14 cellular contexts compared by ENCODE assay signal in genomic region chr2:68745006-68745405, GRCh38. TPM values are rescaled to one million over a fixed set of nuclear protein-coding genes. Genes with fewer than 3 reads are reported as not detected.
DNase-seq lines count a peak whose midpoint lies in the region; ATAC-seq, FAIRE-seq and TF ChIP-seq lines count a peak whose summit lies in the region.
"Had no signal": no experiment of that assay in that cellular context is flagged by ENCODE, and none has a peak within 500 bp of the region (broad histone marks: within the 10 kb centered on the region; RNA-seq: fewer than 3 reads in every experiment).

No MANE protein-coding gene starts in this region.

- TF ChIP-seq CTCF in astrocyte (IDR thresholded peaks at IDR 0.05; ENCODE audit: insufficient read depth, low read depth, low read length) (no peak), upper lobe of left lung (IDR thresholded peaks at IDR 0.05) (no peak)

- H3K79me2 ChIP-seq in astrocyte (ENCODE audit: insufficient read depth, low read length) = no peaks in the 10 kb centered on the region

- TF ChIP-seq EP300 in upper lobe of left lung (IDR thresholded peaks at IDR 0.05) = no peak

- no peak for TF ChIP-seq POLR2A in upper lobe of left lung (IDR thresholded peaks at IDR 0.05)

- H3K4me1 Mint-ChIP-seq in activated T-cell treated with anti-CD3 and anti-CD28 coated beads, Interleukin-2, amount 50 U/mL, for 4 hours (ENCODE audit: low read depth) = peaks cover 92% of the 10 kb centered on the region
- H3K4me1 Mint-ChIP-seq in T-cell = peaks cover 93 to 94% (median 93%) of the 10 kb centered on the region in 3 donors
- peaks cover 7% of the 10 kb centered on the region for H3K4me1 Mint-ChIP-seq in astrocyte (ENCODE audit: low read depth, unreplicated experiment)
- peaks cover 91% of the 10 kb centered on the region for H3K4me1 Mint-ChIP-seq in stimulated activated effector memory CD8-positive, alpha-beta T cell treated with anti-CD3 and anti-CD28 coated beads, Interleukin-12 subunit alpha, Interleukin-12 subunit beta, amount 100 ng/mL, for 72 hours

- H3K4me1 ChIP-seq in astrocyte (ENCODE audit: insufficient read depth, low read length) = peaks cover 9% of the 10 kb centered on the region
- H3K4me1 ChIP-seq in upper lobe of left lung = peaks cover 7 to 31% (median 23%) of the 10 kb centered on the region in 4 donors

- H3K27ac ChIP-seq in astrocyte (ENCODE audit: low read depth, low read length) (no peak overlapping the region), upper lobe of left lung (peak overlapping the region in 1 of 4 donors; percentile 10)
- H3K27ac ChIP-seq: epithelial cell of prostate had no signal

- no peaks in the 10 kb centered on the region for H3K27me3 Mint-ChIP-seq in activated T-cell treated with anti-CD3 and anti-CD28 coated beads, Interleukin-2, amount 50 U/mL, for 4 hours (ENCODE audit: low read depth)
- H3K27me3 Mint-ChIP-seq in T-cell (no peaks in the 10 kb centered on the region), astrocyte (ENCODE audit: low read depth, unreplicated experiment) (peaks cover 13% of the 10 kb centered on the region)

- peaks cover 45% of the 10 kb centered on the region for H3K36me3 Mint-ChIP-seq in activated T-cell treated with anti-CD3 and anti-CD28 coated beads, Interleukin-2, amount 50 U/mL, for 4 hours (ENCODE audit: insufficient read depth)
- H3K36me3 Mint-ChIP-seq in T-cell = peaks cover 48% of the 10 kb centered on the region
- no peaks in the 10 kb centered on the region for H3K36me3 Mint-ChIP-seq in astrocyte (ENCODE audit: low read depth, unreplicated experiment)
- peaks cover 79% of the 10 kb centered on the region for H3K36me3 Mint-ChIP-seq in stimulated activated effector memory CD8-positive, alpha-beta T cell treated with anti-CD3 and anti-CD28 coated beads, Interleukin-12 subunit alpha, Interleukin-12 subunit beta, amount 100 ng/mL, for 72 hours

- 80 to 81% methylated on average over 2 of the region's 2 CpGs for WGBS in upper lobe of left lung, 2 donors

- H3K4me2 ChIP-seq in astrocyte (ENCODE audit: low read length) = no peak overlapping the region

- peak; percentile 51 to 56 for ATAC-seq in activated T-cell treated with anti-CD3 and anti-CD28 coated beads, Interleukin-2, amount 50 U/mL, for 4 hours
- ATAC-seq in T-cell (replicated peaks in 1 of 4) = peak in 1 of 4 experiments; percentile 30
- peak; percentile 88 for ATAC-seq in stimulated activated effector memory CD8-positive, alpha-beta T cell treated with anti-CD3 and anti-CD28 coated beads, Interleukin-12 subunit alpha, Interleukin-12 subunit beta, amount 100 ng/mL, for 72 hours
- no peak for ATAC-seq in upper lobe of left lung (ENCODE audit: low FRiP score in 2 of 2)
- ATAC-seq: left lung had no signal

- H3K27ac Mint-ChIP-seq in T-cell (peak overlapping the region; percentile 86 to 94), astrocyte (ENCODE audit: unreplicated experiment) (peak overlapping the region; percentile 50)
- peak overlapping the region; percentile 9 for H3K27ac Mint-ChIP-seq in stimulated activated effector memory CD8-positive, alpha-beta T cell treated with anti-CD3 and anti-CD28 coated beads, Interleukin-12 subunit alpha, Interleukin-12 subunit beta, amount 100 ng/mL, for 72 hours

- FAIRE-seq in astrocyte (lab: Jason Lieb, UNC) = no peak
- FAIRE-seq in urothelium cell line (lab: Jason Lieb, UNC) = no peak
- FAIRE-seq: small intestine had no signal

- H3K4me3 ChIP-seq in astrocyte (ENCODE audit: insufficient read depth, low read depth, low read length) (no peak overlapping the region), upper lobe of left lung (no peak overlapping the region)
- H3K4me3 ChIP-seq: left lung had no signal

- H2AFZ ChIP-seq in astrocyte (ENCODE audit: low read depth, low read length) = no peak overlapping the region

- no peak for DNase-seq in activated T-cell treated with anti-CD3 and anti-CD28 coated beads, Interleukin-2, amount 50 U/mL, for 4 hours
- no peak for DNase-seq in activated T-cell treated with anti-CD3 and anti-CD28 coated beads, Interleukin-2, amount 50 U/mL, for 1 hour
- DNase-seq in T-cell = no peak
- DNase-seq in astrocyte (ENCODE audit: low read depth) = no peak
- DNase-seq in stimulated activated effector memory CD8-positive, alpha-beta T cell treated with anti-CD3 and anti-CD28 coated beads, Interleukin-12 subunit alpha, Interleukin-12 subunit beta, amount 100 ng/mL, for 72 hours (ENCODE audit: low spot score in 2 of 2) = peak in 1 of 2 donors; percentile 77
- DNase-seq in urothelium cell line (ENCODE audit: low spot score) = no peak
- DNase-seq in SIG-M5 (lab: John Stamatoyannopoulos, UW) = no peak
- DNase-seq in upper lobe of left lung = no peak
- DNase-seq: caudate nucleus, left lung, MM.1S, small intestine, T1000 had no signal

- CTCF ChIA-PET in T-cell (lab: Charles Lee) = interaction anchor here (0.6 to 1.6 kb wide), 16 partner anchors 8 to 282 kb away, joined by 3 to 8 read pairs (median 4); no protein-coding TSS in a partner anchor

- no peak overlapping the region for H3K9ac ChIP-seq in astrocyte (ENCODE audit: low read length)

- no peaks in the 10 kb centered on the region for H4K20me1 ChIP-seq in astrocyte (ENCODE audit: insufficient read depth, low read length)

- POLR2A ChIA-PET in T-cell (lab: Charles Lee) = interaction anchor here in 1 of 2 donors (0.7 to 1.0 kb wide), 2 partner anchors 11 to 691 kb away, joined by 3 to 4 read pairs; partner anchors contain the start of gene ARHGAP25

- H3K36me3 ChIP-seq in astrocyte (ENCODE audit: insufficient read depth, low read length) (no peaks in the 10 kb centered on the region), upper lobe of left lung (no peaks in the 10 kb centered on the region)
- H3K36me3 ChIP-seq: left lung had no signal

- H3K9me3 ChIP-seq in astrocyte (ENCODE audit: insufficient read depth, low read depth, low read length) (no peaks in the 10 kb centered on the region), upper lobe of left lung (no peaks in the 10 kb centered on the region)
- H3K9me3 ChIP-seq: left lung had no signal

- H3K9me3 Mint-ChIP-seq in activated T-cell treated with anti-CD3 and anti-CD28 coated beads, Interleukin-2, amount 50 U/mL, for 4 hours = no peaks in the 10 kb centered on the region
- no peaks in the 10 kb centered on the region for H3K9me3 Mint-ChIP-seq in T-cell
- H3K9me3 Mint-ChIP-seq in astrocyte (ENCODE audit: unreplicated experiment) = no peaks in the 10 kb centered on the region
- H3K9me3 Mint-ChIP-seq in stimulated activated effector memory CD8-positive, alpha-beta T cell treated with anti-CD3 and anti-CD28 coated beads, Interleukin-12 subunit alpha, Interleukin-12 subunit beta, amount 100 ng/mL, for 72 hours = no peaks in the 10 kb centered on the region

- peak overlapping the region; percentile 26 for H3K4me3 Mint-ChIP-seq in activated T-cell treated with anti-CD3 and anti-CD28 coated beads, Interleukin-2, amount 50 U/mL, for 4 hours
- peak overlapping the region in 2 of 3 donors; percentile 15 to 35 for H3K4me3 Mint-ChIP-seq in T-cell
- no peak overlapping the region for H3K4me3 Mint-ChIP-seq in astrocyte (ENCODE audit: unreplicated experiment)
- H3K4me3 Mint-ChIP-seq in stimulated activated effector memory CD8-positive, alpha-beta T cell treated with anti-CD3 and anti-CD28 coated beads, Interleukin-12 subunit alpha, Interleukin-12 subunit beta, amount 100 ng/mL, for 72 hours = no peak overlapping the region

- H3K27me3 ChIP-seq in astrocyte (ENCODE audit: insufficient read depth, low read length) (no peaks in the 10 kb centered on the region), upper lobe of left lung (no peaks in the 10 kb centered on the region)
- H3K27me3 ChIP-seq: left lung had no signal

RNA-seq across cellular contexts. Expression of gene ARHGAP25, which starts 10.4 kb away (rescaled TPM):
- total RNA-seq in activated T-cell treated with anti-CD3 and anti-CD28 coated beads, Interleukin-2, amount 50 U/mL, for 4 hours = 10 to 100 TPM; 48.6 to 55.7 (median 52.1) TPM
- total RNA-seq in T-cell (100 to 1,000 TPM; 103 to 134 (median 123) TPM), astrocyte (0.30 TPM in 1 of 2 replicates, not detected in the other), upper lobe of left lung (10 to 100 TPM; 13.2 to 36.1 (median 26.3) TPM)

Comparison
In these comparisons a context has a peak if more than half of its experiments do, and no peak if none do; other contexts are left out.
1. ATAC-seq: peak in activated T-cell treated with anti-CD3 and anti-CD28 coated beads, Interleukin-2, amount 50 U/mL, for 4 hours (2 of 2) and stimulated activated effector memory CD8-positive, alpha-beta T cell treated with anti-CD3 and anti-CD28 coated beads, Interleukin-12 subunit alpha, Interleukin-12 subunit beta, amount 100 ng/mL, for 72 hours (single experiment); none in upper lobe of left lung (0 of 2).
2. H3K4me3 Mint-ChIP-seq: peak in activated T-cell treated with anti-CD3 and anti-CD28 coated beads, Interleukin-2, amount 50 U/mL, for 4 hours (single experiment) and T-cell (2 of 3); none in astrocyte (single experiment) and stimulated activated effector memory CD8-positive, alpha-beta T cell treated with anti-CD3 and anti-CD28 coated beads, Interleukin-12 subunit alpha, Interleukin-12 subunit beta, amount 100 ng/mL, for 72 hours (single experiment).
3. H3K27ac Mint-ChIP-seq: peak in every context shown above with its lines; median percentile 90 in T-cell; 50 in astrocyte; 9 in stimulated activated effector memory CD8-positive, alpha-beta T cell treated with anti-CD3 and anti-CD28 coated beads, Interleukin-12 subunit alpha, Interleukin-12 subunit beta, amount 100 ng/mL, for 72 hours.
4. RNA of gene ARHGAP25, which starts 10.4 kb away (total RNA-seq): 103 to 134 TPM in T-cell, 48.6 to 55.7 TPM in activated T-cell treated with anti-CD3 and anti-CD28 coated beads, Interleukin-2, amount 50 U/mL, for 4 hours and 13.2 to 36.1 TPM in upper lobe of left lung; 0.30 TPM in astrocyte; every median in the first group is over 10 times any median in the second.